In the genomic region with DNA sequence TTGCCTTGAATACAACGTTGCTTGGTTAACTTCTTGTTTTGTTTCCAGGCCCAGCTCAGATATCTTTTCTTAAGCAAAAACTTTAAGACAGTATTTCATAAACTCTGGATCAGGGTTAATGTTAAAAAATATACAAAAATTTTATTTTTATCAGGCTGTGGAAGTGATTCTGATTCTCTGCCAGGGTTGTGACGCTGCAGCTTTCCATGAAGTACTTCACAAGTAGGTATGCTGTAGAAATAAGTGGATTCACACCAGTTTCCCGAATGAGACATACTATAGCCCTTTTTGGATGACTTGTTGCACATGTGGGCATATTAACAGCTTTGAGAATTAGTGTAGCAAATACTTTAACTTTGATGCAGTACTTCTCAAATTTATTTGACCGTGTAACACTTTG, we compare ENCODE assay signal across 22 cellular contexts.
DNase-seq lines count a peak whose midpoint lies in the region; ATAC-seq, FAIRE-seq and TF ChIP-seq lines count a peak whose summit lies in the region.
"Had no signal": no experiment of that assay in that cellular context is flagged by ENCODE, and none has a peak within 500 bp of the region (broad histone marks: within the 10 kb centered on the region; RNA-seq: fewer than 3 reads in every experiment).

No MANE protein-coding gene starts in this region.

- H3K27me3 ChIP-seq in adipocyte (replicated peaks; ENCODE audit: control insufficient read depth, insufficient read depth, low read length): no peaks in the 10 kb centered on the region
- no peaks in the 10 kb centered on the region for H3K27me3 ChIP-seq in gastroesophageal sphincter
- H3K27me3 ChIP-seq in sigmoid colon: no peaks in the 10 kb centered on the region
- H3K27me3 ChIP-seq: stomach, tibial artery had no signal

- 46 to 77% methylated on average over 4 of the region's 4 CpGs for WGBS in gastroesophageal sphincter (ENCODE audit: low coverage in 1 of 2), 2 donors
- WGBS in sigmoid colon, 2 donors: 78 to 80% methylated on average over 4 of the region's 4 CpGs

- TF ChIP-seq EP300 in gastroesophageal sphincter (IDR thresholded peaks at IDR 0.05): no peak
- TF ChIP-seq EP300 in sigmoid colon (IDR thresholded peaks at IDR 0.05): no peak

- H3K9me3 ChIP-seq in adipocyte (ENCODE audit: control insufficient read depth, low read length) (no peaks in the 10 kb centered on the region), gastroesophageal sphincter (no peaks in the 10 kb centered on the region), sigmoid colon (no peaks in the 10 kb centered on the region)
- H3K9me3 ChIP-seq: stomach, tibial artery had no signal

- DNase-seq in GM12891 (ENCODE audit: insufficient read length, low spot score) (no peak), adipocyte (ENCODE audit: low read depth) (peak; percentile 58), sigmoid colon (peak; percentile 79), left lobe of liver (ENCODE audit: low spot score) (no peak), foreskin melanocyte (no peak), T1000 (lab: John Stamatoyannopoulos, UW) (no peak)
- DNase-seq: activated CD4-positive, alpha-beta T cell treated with anti-CD3 and anti-CD28 coated beads for 36 hours; activated T-cell treated with anti-CD3 and anti-CD28 coated beads for 4 hours; anterior cingulate cortex; foreskin fibroblast; Karpas-422; MV-4-11; naive thymus-derived CD4-positive, alpha-beta T cell; NCI-H146; nucleus accumbens; small intestine; stimulated activated CD8-positive, alpha-beta memory T cell treated with anti-CD3 and anti-CD28 coated beads, Interleukin-4, amount 100 ng/mL, for 48 hours; stomach; tibial artery had no signal

- TF ChIP-seq POLR2A in GM12891 (IDR thresholded peaks at IDR 0.05; ENCODE audit: low read depth, low read length): no peak
- TF ChIP-seq POLR2A in gastroesophageal sphincter (IDR thresholded peaks at IDR 0.05): no peak
- no peak for TF ChIP-seq POLR2A in sigmoid colon (IDR thresholded peaks at IDR 0.05)

- TF ChIP-seq CTCF in gastroesophageal sphincter (IDR thresholded peaks at IDR 0.05) (no peak), sigmoid colon (IDR thresholded peaks at IDR 0.05) (no peak)

- H3K27ac ChIP-seq in gastroesophageal sphincter: no peak overlapping the region
- H3K27ac ChIP-seq in sigmoid colon: no peak overlapping the region
- H3K27ac ChIP-seq: stomach had no signal

- no peak overlapping the region for H3K9ac ChIP-seq in adipocyte (ENCODE audit: low read length)

- ATAC-seq in gastroesophageal sphincter (peak; percentile 40), left lobe of liver (no peak)
- ATAC-seq: activated CD4-positive, alpha-beta T cell treated with anti-CD3 and anti-CD28 coated beads for 36 hours; activated naive CD4-positive, alpha-beta T cell treated with anti-CD3 and anti-CD28 coated beads, Interleukin-2, amount 50 U/mL, for 72 hours; naive thymus-derived CD4-positive, alpha-beta T cell had no signal

- intact Hi-C loops in sigmoid colon (cut with DNase I): no loop called here

- H3K4me3 ChIP-seq in adipocyte (ENCODE audit: low read length) (no peak overlapping the region), gastroesophageal sphincter (no peak overlapping the region), sigmoid colon (no peak overlapping the region)
- H3K4me3 ChIP-seq: stomach, tibial artery had no signal

- FAIRE-seq in GM12891 (lab: Jason Lieb, UNC): peak; percentile 41
- FAIRE-seq: endothelial cell of umbilical vein, small intestine had no signal

- H3K4me1 ChIP-seq in adipocyte (ENCODE audit: control insufficient read depth, insufficient read depth, low read length) (peaks cover 20% of the 10 kb centered on the region), gastroesophageal sphincter (peaks cover 8 to 24% (median 11%) of the 10 kb centered on the region in 3 donors), sigmoid colon (peaks cover 0 to 19% (median 16%) of the 10 kb centered on the region in 4 donors)

- H3K36me3 ChIP-seq in adipocyte (ENCODE audit: control insufficient read depth, insufficient read depth, low read length, severe bottlenecking) (no peaks in the 10 kb centered on the region), gastroesophageal sphincter (no peaks in the 10 kb centered on the region), sigmoid colon (no peaks in the 10 kb centered on the region)
- H3K36me3 ChIP-seq: stomach, tibial artery had no signal

TF ChIP-seq in GM12891, 5 proteins besides CTCF, POLR2A, EP300 and RAD21:
- TF ChIP-seq TAF1 (IDR thresholded peaks at IDR 0.05; ENCODE audit: low read depth, low read length) (no peak), POU2F2 (IDR thresholded peaks at IDR 0.05; ENCODE audit: low read depth, low read length) (no peak), SPI1 (IDR thresholded peaks at IDR 0.05; ENCODE audit: low read depth, low read length) (no peak), POLR2AphosphoS5 (IDR thresholded peaks at IDR 0.05; ENCODE audit: low read depth, low read length) (no peak), PAX5 (IDR thresholded peaks at IDR 0.05; ENCODE audit: insufficient read depth, low read length, severe bottlenecking) (no peak)

Comparison
In these comparisons a context has a peak if more than half of its experiments do, and no peak if none do; other contexts are left out.
1. DNase-seq: peak in adipocyte (single experiment) and sigmoid colon (single experiment); none in GM12891 (single experiment), left lobe of liver (single experiment), foreskin melanocyte (single experiment) and T1000 (single experiment).